1 cellular context compared by ENCODE assay signal in genomic region chr2:108971661-108972566, GRCh38.
TF ChIP-seq lines count a peak whose summit lies in the region.

No MANE protein-coding gene starts in this region.

TF ChIP-seq in HepG2, 621 proteins besides CTCF, POLR2A, EP300 and RAD21 (continued from another document):
- TF ChIP-seq JUN (CRISPR knock-in tag; IDR thresholded peaks at IDR 0.05) (no peak), ZBTB25 (CRISPR knock-in tag; IDR thresholded peaks at IDR 0.05) (no peak)
